In genomic region chr11:64643927-64644326, GRCh38 we compare ENCODE assay signal across 14 cellular contexts. TPM values are rescaled to one million over a fixed set of nuclear protein-coding genes. Genes with fewer than 3 reads are reported as not detected.
DNase-seq lines count a peak whose midpoint lies in the region; ATAC-seq, FAIRE-seq and TF ChIP-seq lines count a peak whose summit lies in the region.
"Had no signal": no experiment of that assay in that cellular context is flagged by ENCODE, and none has a peak within 500 bp of the region (broad histone marks: within the 10 kb centered on the region; RNA-seq: fewer than 3 reads in every experiment).

No MANE protein-coding gene starts in this region.

- no peak for TF ChIP-seq POLR2A in A549 (IDR thresholded peaks at IDR 0.05; ENCODE audit: low read length)

- no peaks in the 10 kb centered on the region for H3K36me3 Mint-ChIP-seq in CD8-positive, alpha-beta memory T cell
- no peaks in the 10 kb centered on the region for H3K36me3 Mint-ChIP-seq in activated B cell treated with CpG ODN at 0.5 μM for 24 hours (ENCODE audit: low read depth)
- H3K36me3 Mint-ChIP-seq in mesothelial cell of epicardium = no peaks in the 10 kb centered on the region

- TF ChIP-seq RAD21 in A549 (conservative IDR thresholded peaks at IDR 0.05 in 1 of 2, IDR thresholded peaks at IDR 0.05 in 1 of 2) = no peak

- CTCF ChIA-PET in A549 (lab: Yijun Ruan, JAX) = interaction anchor here (1.2 to 13.7 kb wide), 4 partner anchors 9 to 194 kb away, joined by 5 to 255 read pairs (median 15); no protein-coding TSS in a partner anchor
- CTCF ChIA-PET in CD8-positive, alpha-beta memory T cell (lab: Charles Lee) = no interaction called here
- CTCF ChIA-PET in activated B cell treated with CpG ODN at 0.5 μM for 24 hours (lab: Charles Lee) = no interaction called here

- 19% methylated on average over 4 of the region's 13 CpGs for WGBS in A549 (ENCODE audit: missing lambda C conversion rate)

- peak overlapping the region; percentile 38; the same call in 2 of the 3 replicates for H3K4me3 ChIP-seq in A549
- no peak overlapping the region for H3K4me3 ChIP-seq in CD8-positive, alpha-beta memory T cell (ENCODE audit: low read length)

- peaks cover 11% of the 10 kb centered on the region; the same call in 1 of the 3 replicates for H3K4me1 ChIP-seq in A549
- no peaks in the 10 kb centered on the region for H3K4me1 ChIP-seq in CD8-positive, alpha-beta memory T cell (ENCODE audit: insufficient read depth, low read length)

- H3K27ac Mint-ChIP-seq in CD8-positive, alpha-beta memory T cell = peak overlapping the region in 1 of 8 donors; percentile 43
- H3K27ac Mint-ChIP-seq in activated B cell treated with CpG ODN at 0.5 μM for 24 hours = no peak overlapping the region
- no peak overlapping the region for H3K27ac Mint-ChIP-seq in mesothelial cell of epicardium

- no peak for TF ChIP-seq CTCF in A549 (IDR thresholded peaks at IDR 0.05)
- TF ChIP-seq CTCF in activated B cell treated with CpG ODN at 0.5 μM for 24 hours (IDR thresholded peaks at IDR 0.05) = no peak
- no peak for TF ChIP-seq CTCF in mesothelial cell of epicardium (IDR thresholded peaks at IDR 0.05; ENCODE audit: unreplicated experiment)

- POLR2A ChIA-PET in A549 (lab: Yijun Ruan, JAX) (no interaction called here), activated B cell treated with CpG ODN at 0.5 μM for 24 hours (lab: Charles Lee) (no interaction called here)
- POLR2A ChIA-PET in CD8-positive, alpha-beta memory T cell (lab: Charles Lee) = no interaction called here

- no peak for TF ChIP-seq EP300 in A549 (IDR thresholded peaks at IDR 0.05)

- intact Hi-C loops in activated B cell treated with CpG ODN at 0.5 μM for 24 hours (cut with micrococcal nuclease) = no loop called here

- H3K27me3 ChIP-seq in CD8-positive, alpha-beta memory T cell (ENCODE audit: insufficient read depth, low read length, poor library complexity, severe bottlenecking) = peaks cover 33% of the 10 kb centered on the region

- H3K36me3 ChIP-seq in CD8-positive, alpha-beta memory T cell (ENCODE audit: insufficient read depth, low read length) = no peaks in the 10 kb centered on the region

- peak overlapping the region in 4 of 7 donors; percentile 31 to 66 (median 62) for H3K4me3 Mint-ChIP-seq in CD8-positive, alpha-beta memory T cell
- H3K4me3 Mint-ChIP-seq in activated B cell treated with CpG ODN at 0.5 μM for 24 hours (peak overlapping the region; percentile 48), mesothelial cell of epicardium (peak overlapping the region; percentile 62)

- FAIRE-seq in A549 (lab: Jason Lieb, UNC) = no peak
- no peak for FAIRE-seq in GM19239 (lab: Jason Lieb, UNC)

- H3K4me1 Mint-ChIP-seq in CD8-positive, alpha-beta memory T cell = peaks cover 0 to 4% (median 2%) of the 10 kb centered on the region in 3 donors
- H3K4me1 Mint-ChIP-seq in activated B cell treated with CpG ODN at 0.5 μM for 24 hours (peaks cover 5% of the 10 kb centered on the region), mesothelial cell of epicardium (peaks cover 15% of the 10 kb centered on the region)

- no peaks in the 10 kb centered on the region for H3K9me3 Mint-ChIP-seq in CD8-positive, alpha-beta memory T cell
- H3K9me3 Mint-ChIP-seq in activated B cell treated with CpG ODN at 0.5 μM for 24 hours (no peaks in the 10 kb centered on the region), mesothelial cell of epicardium (no peaks in the 10 kb centered on the region)

- peak in 1 of 2 experiments; percentile 22; a peak in 3 of 6 replicates for ATAC-seq in A549
- ATAC-seq in activated B cell treated with CpG ODN at 0.5 μM for 24 hours (ENCODE audit: low read depth) = no peak
- no peak for ATAC-seq in left lobe of liver

- H3K27me3 Mint-ChIP-seq in CD8-positive, alpha-beta memory T cell = peaks cover 19 to 39% of the 10 kb centered on the region in 2 donors
- H3K27me3 Mint-ChIP-seq in activated B cell treated with CpG ODN at 0.5 μM for 24 hours (peaks cover 25% of the 10 kb centered on the region), mesothelial cell of epicardium (ENCODE audit: low read depth) (peaks cover 50% of the 10 kb centered on the region)

- DNase-seq in A549 (ENCODE audit: low read depth in 1 of 2, low spot score in 1 of 2) (no peak), activated B cell treated with CpG ODN at 0.5 μM for 24 hours (no peak), mesothelial cell of epicardium (ENCODE audit: low spot score in 2 of 2, unreplicated experiment in 2 of 2) (no peak), D341Med (ENCODE audit: low spot score) (no peak), left lobe of liver (ENCODE audit: low spot score) (no peak), GM19239 (ENCODE audit: insufficient read length, low spot score) (no peak), SK-N-DZ (ENCODE audit: low spot score) (no peak)
- no peak for DNase-seq in CD8-positive, alpha-beta memory T cell
- DNase-seq: activated CD4-positive, alpha-beta T cell treated with anti-CD3 and anti-CD28 coated beads, Interleukin-2, amount 50 U/mL, for 4 hours; activated naive CD4-positive, alpha-beta T cell treated with anti-CD3 and anti-CD28 coated beads, Interleukin-2, amount 50 U/mL, for 16 hours; NK-92 treated with Interleukin-12 subunit alpha and Interleukin-12 subunit beta, amount 100 ng/mL, for 24 hours; stimulated activated CD4-positive, alpha-beta T cell treated with anti-CD3 and anti-CD28 coated beads, Interleukin-12 subunit alpha, Interleukin-12 subunit beta, amount 100 ng/mL, for 4 hours had no signal

- H3K9me3 ChIP-seq in A549 = no peaks in the 10 kb centered on the region
- H3K9me3 ChIP-seq in CD8-positive, alpha-beta memory T cell (ENCODE audit: low read length) = no peaks in the 10 kb centered on the region

- peak overlapping the region; percentile 79 for H3K4me2 ChIP-seq in A549

- no peak overlapping the region for H3K27ac ChIP-seq in A549
- no peak overlapping the region for H3K27ac ChIP-seq in CD8-positive, alpha-beta memory T cell (ENCODE audit: low read depth, low read length)

TF ChIP-seq in A549, 52 proteins besides CTCF, POLR2A, EP300 and RAD21:
- TF ChIP-seq USF2 (IDR thresholded peaks at IDR 0.05) (no peak), CHD4 (IDR thresholded peaks at IDR 0.05; ENCODE audit: borderline replicate concordance) (no peak), GATA3 (IDR thresholded peaks at IDR 0.05; ENCODE audit: borderline replicate concordance) (no peak), CBX2 (IDR thresholded peaks at IDR 0.05; ENCODE audit: borderline replicate concordance, low read depth) (no peak), HEYL (CRISPR knock-in tag; IDR thresholded peaks at IDR 0.05) (no peak), PBX3 (IDR thresholded peaks at IDR 0.05) (no peak), SREBF2 (IDR thresholded peaks at IDR 0.05) (no peak), FOSL2 (IDR thresholded peaks at IDR 0.05) (no peak), FOSL2 (CRISPR knock-in tag; IDR thresholded peaks at IDR 0.05) (no peak), MAX (IDR thresholded peaks at IDR 0.05) (no peak), JUN (IDR thresholded peaks at IDR 0.05) (no peak), ZNF302 (CRISPR knock-in tag; IDR thresholded peaks at IDR 0.05) (no peak)

RNA-seq across cellular contexts. Expression of gene SLC22A12, which starts 52.9 kb away (rescaled TPM):
- polyA plus RNA-seq in A549 (2011; rRNA removed) (not detected in 2 replicates), A549 (2017; fragmentation: RNase III; extraction: RNeasy Plus Mini Kit Qiagen cat#74134 plus additional on column Dnase treatment) (not detected in 3 replicates)
- polyA plus RNA-seq in A549 (2012; cell fraction: cytosol; rRNA removed) = not detected in 2 replicates
- not detected in 2 replicates for polyA plus RNA-seq in A549 (2012; cell fraction: nucleus; rRNA removed)
- not detected in 2 replicates for polyA minus RNA-seq in A549 (2011; rRNA and poly(A)+ RNA removed)
- not detected for total RNA-seq in CD8-positive, alpha-beta memory T cell
- not detected for polyA plus RNA-seq in CD8-positive, alpha-beta memory T cell
- total RNA-seq in activated B cell treated with CpG ODN at 0.5 μM for 24 hours (not detected in 2 replicates), mesothelial cell of epicardium (not detected in 3 replicates), left lobe of liver (not detected)
- not detected in 2 replicates for polyA plus RNA-seq in SK-N-DZ (2014; cell fraction: cytosol; rRNA removed)
- not detected in 2 replicates for polyA plus RNA-seq in SK-N-DZ (2014; cell fraction: nucleus; rRNA removed)
- total RNA-seq: M059J, mucosa of gallbladder had no signal
